In genomic region chr4:121304843-121305348, GRCh38 we compare ENCODE assay signal across 18 cellular contexts.
DNase-seq lines count a peak whose midpoint lies in the region; ATAC-seq, FAIRE-seq and TF ChIP-seq lines count a peak whose summit lies in the region.
"Had no signal": no experiment of that assay in that cellular context is flagged by ENCODE, and none has a peak within 500 bp of the region (broad histone marks: within the 10 kb centered on the region; RNA-seq: fewer than 3 reads in every experiment).

No MANE protein-coding gene starts in this region.

- DNase-seq in GM18507 (ENCODE audit: extremely low spot score, insufficient read length, low read depth): no peak
- peak in 1 of 2 donors; percentile 25 for DNase-seq in left colon
- no peak for DNase-seq in DMS53 treated with DMSO at 0.1 percent for 48 hours (lab: John Stamatoyannopoulos, UW; ENCODE audit: unreplicated experiment)
- no peak for DNase-seq in activated CD4-positive, alpha-beta memory T cell treated with anti-CD3 and anti-CD28 coated beads for 36 hours
- DNase-seq in GM20000 (ENCODE audit: low spot score): no peak
- DNase-seq: C1 segment of cervical spinal cord; CD8-positive, alpha-beta memory T cell; H9; NCI-H1105; NCI-H1694; NCI-H2081 treated with DMSO at 0.1 percent for 48 hours; NCI-H748 treated with DMSO at 0.1 percent for 48 hours; NK-92 treated with Interleukin-12 subunit alpha and Interleukin-12 subunit beta, amount 100 ng/mL, for 24 hours; Peyer's patch had no signal

- intact Hi-C loops in left colon (cut with DNase I, micrococcal nuclease): no loop called here
- intact Hi-C loops in activated CD4-positive, alpha-beta memory T cell treated with anti-CD3 and anti-CD28 coated beads for 36 hours (cut with micrococcal nuclease): loop anchor here (5.0 kb wide), 3 partner anchors 208 to 1233 kb away; no protein-coding TSS in a partner anchor

- H3K27me3 Mint-ChIP-seq in activated CD4-positive, alpha-beta memory T cell treated with anti-CD3 and anti-CD28 coated beads for 36 hours: no peaks in the 10 kb centered on the region
- H3K27me3 Mint-ChIP-seq: CD8-positive, alpha-beta memory T cell had no signal

- ATAC-seq in HG02588 (IDR thresholded peaks at IDR 0.05; ENCODE audit: unreplicated experiment): peak; percentile 31
- ATAC-seq in left colon: peak; percentile 91
- ATAC-seq in GM21737 (IDR thresholded peaks at IDR 0.05; ENCODE audit: unreplicated experiment): no peak
- ATAC-seq: Right ventricle myocardium inferior had no signal

- peak; percentile 44 for FAIRE-seq in GM18507 (lab: Jason Lieb, UNC)
- FAIRE-seq: G401.6 had no signal

- TF ChIP-seq CTCF in GM20000 (IDR thresholded peaks at IDR 0.05; ENCODE audit: extremely low read depth, missing control alignments): no peak

- no peak overlapping the region for H3K4me3 Mint-ChIP-seq in activated CD4-positive, alpha-beta memory T cell treated with anti-CD3 and anti-CD28 coated beads for 36 hours
- H3K4me3 Mint-ChIP-seq: CD8-positive, alpha-beta memory T cell; H9 had no signal

- no peaks in the 10 kb centered on the region for H3K36me3 Mint-ChIP-seq in activated CD4-positive, alpha-beta memory T cell treated with anti-CD3 and anti-CD28 coated beads for 36 hours
- H3K36me3 Mint-ChIP-seq: CD8-positive, alpha-beta memory T cell had no signal

- no peaks in the 10 kb centered on the region for H3K9me3 Mint-ChIP-seq in activated CD4-positive, alpha-beta memory T cell treated with anti-CD3 and anti-CD28 coated beads for 36 hours
- H3K9me3 Mint-ChIP-seq: CD8-positive, alpha-beta memory T cell; H9 had no signal

- CTCF ChIA-PET in activated CD4-positive, alpha-beta memory T cell treated with anti-CD3 and anti-CD28 coated beads for 36 hours (lab: Charles Lee): interaction anchor here (3.7 kb wide), 1 partner anchor 112 kb away, joined by 28 read pairs; no protein-coding TSS in a partner anchor

- POLR2A ChIA-PET in activated CD4-positive, alpha-beta memory T cell treated with anti-CD3 and anti-CD28 coated beads for 36 hours (lab: Charles Lee): no interaction called here

- H3K27ac Mint-ChIP-seq in activated CD4-positive, alpha-beta memory T cell treated with anti-CD3 and anti-CD28 coated beads for 36 hours: no peak overlapping the region
- H3K27ac Mint-ChIP-seq: H9 had no signal

- peaks cover 18% of the 10 kb centered on the region for H3K4me1 Mint-ChIP-seq in activated CD4-positive, alpha-beta memory T cell treated with anti-CD3 and anti-CD28 coated beads for 36 hours (ENCODE audit: low read depth)
